ENCODE assay signal across 9 cellular contexts in genomic region chr19:16074488-16075365, GRCh38. TPM values are rescaled to one million over a fixed set of nuclear protein-coding genes. Genes with fewer than 3 reads are reported as not detected.
DNase-seq lines count a peak whose midpoint lies in the region; ATAC-seq lines count a peak whose summit lies in the region.
"Had no signal": no experiment of that assay in that cellular context is flagged by ENCODE, and none has a peak within 500 bp of the region (broad histone marks: within the 10 kb centered on the region; RNA-seq: fewer than 3 reads in every experiment).

No MANE protein-coding gene starts in this region.

- no peaks in the 10 kb centered on the region for H3K9me3 Mint-ChIP-seq in activated CD4-positive, alpha-beta T cell treated with anti-CD3 and anti-CD28 coated beads, Interleukin-2, amount 10 ng/mL, durations not matched to agents 7 days and 5 days
- H3K9me3 Mint-ChIP-seq in activated naive CD8-positive, alpha-beta T cell treated with anti-CD3 and anti-CD28 coated beads for 36 hours = no peaks in the 10 kb centered on the region
- H3K9me3 Mint-ChIP-seq in memory B cell = no peaks in the 10 kb centered on the region

- H3K4me3 ChIP-seq in thymus (ENCODE audit: low read length) = no peak overlapping the region

- no peak for DNase-seq in activated CD4-positive, alpha-beta T cell treated with anti-CD3 and anti-CD28 coated beads, Interleukin-2, amount 10 ng/mL, durations not matched to agents 7 days and 5 days
- DNase-seq in activated CD4-positive, alpha-beta T cell treated with anti-CD3 and anti-CD28 coated beads, Interleukin-2, amount 50 U/mL, for 48 hours = no peak
- DNase-seq in activated naive CD8-positive, alpha-beta T cell treated with anti-CD3 and anti-CD28 coated beads for 36 hours = no peak
- DNase-seq in memory B cell (ENCODE audit: low spot score in 2 of 2) (no peak), caudate nucleus (lab: John Stamatoyannopoulos, UW) (no peak), NCI-H2107 treated with DMSO at 0.1 percent for 48 hours (lab: John Stamatoyannopoulos, UW; ENCODE audit: unreplicated experiment) (no peak)

- POLR2A ChIA-PET in activated CD4-positive, alpha-beta T cell treated with anti-CD3 and anti-CD28 coated beads, Interleukin-2, amount 10 ng/mL, durations not matched to agents 7 days and 5 days (lab: Charles Lee) = interaction anchor here (0.8 to 1.0 kb wide), 2 partner anchors 9 to 11 kb away, joined by 3 to 4 read pairs; no protein-coding TSS in a partner anchor

- H3K27ac Mint-ChIP-seq in activated CD4-positive, alpha-beta T cell treated with anti-CD3 and anti-CD28 coated beads, Interleukin-2, amount 10 ng/mL, durations not matched to agents 7 days and 5 days = peak overlapping the region; percentile 91
- peak overlapping the region; percentile 85 for H3K27ac Mint-ChIP-seq in activated naive CD8-positive, alpha-beta T cell treated with anti-CD3 and anti-CD28 coated beads for 36 hours
- H3K27ac Mint-ChIP-seq in memory B cell = peak overlapping the region; percentile 94

- H3K27ac ChIP-seq in thymus (ENCODE audit: low read depth) (peak overlapping the region; percentile 67), caudate nucleus (ENCODE audit: low read depth, low read length) (no peak overlapping the region)

- peaks cover 40% of the 10 kb centered on the region for H3K4me1 ChIP-seq in thymus (ENCODE audit: control insufficient read depth, insufficient read depth, low read length)

- no peaks in the 10 kb centered on the region for H3K27me3 ChIP-seq in thymus (ENCODE audit: control insufficient read depth, insufficient read depth)

- CTCF ChIA-PET in activated CD4-positive, alpha-beta T cell treated with anti-CD3 and anti-CD28 coated beads, Interleukin-2, amount 10 ng/mL, durations not matched to agents 7 days and 5 days (lab: Charles Lee) = interaction anchor here (0.9 to 8.1 kb wide), 8 partner anchors 10 to 39 kb away, joined by 3 to 65 read pairs (median 5); no protein-coding TSS in a partner anchor

- no peaks in the 10 kb centered on the region for H3K36me3 ChIP-seq in thymus (ENCODE audit: control insufficient read depth, insufficient read depth)

- H3K27me3 Mint-ChIP-seq in activated CD4-positive, alpha-beta T cell treated with anti-CD3 and anti-CD28 coated beads, Interleukin-2, amount 10 ng/mL, durations not matched to agents 7 days and 5 days = no peaks in the 10 kb centered on the region
- no peaks in the 10 kb centered on the region for H3K27me3 Mint-ChIP-seq in activated naive CD8-positive, alpha-beta T cell treated with anti-CD3 and anti-CD28 coated beads for 36 hours
- H3K27me3 Mint-ChIP-seq in memory B cell = no peaks in the 10 kb centered on the region

- H3K36me3 Mint-ChIP-seq in activated CD4-positive, alpha-beta T cell treated with anti-CD3 and anti-CD28 coated beads, Interleukin-2, amount 10 ng/mL, durations not matched to agents 7 days and 5 days (ENCODE audit: low read depth) = peaks cover 21% of the 10 kb centered on the region
- peaks cover 21% of the 10 kb centered on the region for H3K36me3 Mint-ChIP-seq in activated naive CD8-positive, alpha-beta T cell treated with anti-CD3 and anti-CD28 coated beads for 36 hours
- H3K36me3 Mint-ChIP-seq in memory B cell = no peaks in the 10 kb centered on the region

- H3K4me1 Mint-ChIP-seq in activated CD4-positive, alpha-beta T cell treated with anti-CD3 and anti-CD28 coated beads, Interleukin-2, amount 10 ng/mL, durations not matched to agents 7 days and 5 days = peaks cover 60% of the 10 kb centered on the region
- peaks cover 42% of the 10 kb centered on the region for H3K4me1 Mint-ChIP-seq in activated naive CD8-positive, alpha-beta T cell treated with anti-CD3 and anti-CD28 coated beads for 36 hours
- peaks cover 31% of the 10 kb centered on the region for H3K4me1 Mint-ChIP-seq in memory B cell

- ATAC-seq in memory B cell (ENCODE audit: low read depth) = no peak
- ATAC-seq in HG02870 (IDR thresholded peaks at IDR 0.05; ENCODE audit: unreplicated experiment) = no peak
- ATAC-seq: Panc1 had no signal

- 95% methylated on average over 10 of the region's 10 CpGs for WGBS in thymus

- H3K9me3 ChIP-seq in thymus (ENCODE audit: control insufficient read depth) = no peaks in the 10 kb centered on the region

- peak overlapping the region; percentile 83 for H3K4me3 Mint-ChIP-seq in activated CD4-positive, alpha-beta T cell treated with anti-CD3 and anti-CD28 coated beads, Interleukin-2, amount 10 ng/mL, durations not matched to agents 7 days and 5 days
- peak overlapping the region; percentile 81 for H3K4me3 Mint-ChIP-seq in activated naive CD8-positive, alpha-beta T cell treated with anti-CD3 and anti-CD28 coated beads for 36 hours
- peak overlapping the region; percentile 67 for H3K4me3 Mint-ChIP-seq in memory B cell

RNA-seq across cellular contexts. Expression of gene TPM4, which starts 1.6 kb away (rescaled TPM):
- total RNA-seq in activated CD4-positive, alpha-beta T cell treated with anti-CD3 and anti-CD28 coated beads, Interleukin-2, amount 10 ng/mL, durations not matched to agents 7 days and 5 days = 100 to 1,000 TPM; 422 to 485 TPM
- total RNA-seq in activated naive CD8-positive, alpha-beta T cell treated with anti-CD3 and anti-CD28 coated beads for 36 hours = 100 to 1,000 TPM; 203 to 204 TPM
- 253 TPM for polyA plus RNA-seq in thymus

RNA-seq across cellular contexts. Expression of gene RAB8A, which starts 37.0 kb away (rescaled TPM):
- 100 to 1,000 TPM; 167 to 175 TPM for total RNA-seq in activated CD4-positive, alpha-beta T cell treated with anti-CD3 and anti-CD28 coated beads, Interleukin-2, amount 10 ng/mL, durations not matched to agents 7 days and 5 days
- 100 to 1,000 TPM; 168 to 169 TPM for total RNA-seq in activated naive CD8-positive, alpha-beta T cell treated with anti-CD3 and anti-CD28 coated beads for 36 hours
- polyA plus RNA-seq in thymus = 32.8 TPM
